13 cellular contexts compared by ENCODE assay signal in genomic region chr6:117837268-117837667, GRCh38.
"Had no signal": no experiment of that assay in that cellular context is flagged by ENCODE, and none has a peak within 500 bp of the region (broad histone marks: within the 10 kb centered on the region; RNA-seq: fewer than 3 reads in every experiment).

No MANE protein-coding gene starts in this region.

- H3K9me3 ChIP-seq: esophagus squamous epithelium, pancreas, thyroid gland had no signal

- H3K27ac ChIP-seq: esophagus squamous epithelium, hepatocyte, pancreas, thyroid gland had no signal

- DNase-seq: esophagus squamous epithelium; foreskin fibroblast; head of caudate nucleus; kidney glomerular epithelial cell; naive thymus-derived CD8-positive, alpha-beta T cell; nucleus accumbens; pancreas; right cardiac atrium; small intestine; stimulated activated CD4-positive, alpha-beta T cell treated with anti-CD3 and anti-CD28 coated beads, Interleukin-12 subunit alpha, Interleukin-12 subunit beta, amount 100 ng/mL, for 4 hours; stimulated activated naive CD4-positive, alpha-beta T cell treated with Interleukin-2 at 50 U/mL for 16 hours; thyroid gland had no signal

- H3K4me3 ChIP-seq: esophagus squamous epithelium, hepatocyte, pancreas, thyroid gland had no signal

- H3K36me3 ChIP-seq: esophagus squamous epithelium, pancreas, thyroid gland had no signal

- H3K27me3 ChIP-seq: esophagus squamous epithelium, hepatocyte, pancreas, thyroid gland had no signal

- H3K4me1 ChIP-seq: esophagus squamous epithelium, pancreas, thyroid gland had no signal
